ENCODE assay signal across 8 cellular contexts in the genomic region with DNA sequence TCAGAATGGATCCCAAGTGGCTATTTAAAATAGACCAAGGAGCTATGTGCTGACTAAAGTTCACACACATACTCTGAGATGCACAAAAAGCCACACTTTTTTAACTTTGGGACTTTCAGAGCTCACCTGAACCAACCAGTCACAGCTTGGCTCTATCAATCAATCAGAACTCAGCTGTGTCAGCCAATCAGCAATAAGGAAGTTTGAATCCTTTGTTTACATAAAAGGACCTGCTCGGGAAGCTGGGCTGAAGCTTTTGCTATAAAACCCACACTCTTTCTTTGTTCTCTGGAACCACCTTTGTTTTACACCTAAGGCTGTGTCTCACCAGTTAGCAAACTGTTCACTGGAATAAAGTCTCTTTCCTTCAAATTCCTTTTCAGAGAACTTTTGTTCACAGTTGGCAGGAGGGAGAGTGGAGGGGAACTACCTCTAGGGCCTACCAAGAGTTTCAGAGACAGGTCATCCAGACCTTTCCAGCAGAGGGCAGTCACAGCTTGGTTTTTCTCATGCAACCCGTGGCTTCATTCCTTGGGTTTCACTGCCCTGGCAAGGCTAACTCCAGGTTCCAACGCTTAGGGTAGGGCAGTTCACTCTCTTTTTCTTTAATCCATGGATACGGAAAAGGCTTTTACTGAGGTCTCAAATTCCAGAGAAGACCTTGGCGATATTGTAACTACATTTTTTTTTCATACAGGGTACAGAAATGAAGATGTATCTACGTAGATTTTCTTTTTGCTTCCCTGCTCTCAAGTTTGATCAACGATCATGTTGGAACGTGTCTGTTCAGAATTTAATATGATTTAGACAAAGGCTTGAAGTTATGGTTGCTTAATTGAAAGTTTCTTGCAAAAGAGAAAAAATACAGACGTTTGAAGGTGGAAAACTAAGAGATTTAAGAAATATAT.
DNase-seq lines count a peak whose midpoint lies in the region; ATAC-seq and TF ChIP-seq lines count a peak whose summit lies in the region.

No MANE protein-coding gene starts in this region.

- no peaks in the 10 kb centered on the region for H3K27me3 ChIP-seq in adrenal gland
- H3K27me3 ChIP-seq in heart left ventricle, result no peaks in the 10 kb centered on the region

- peak; percentile 18 for DNase-seq in GM12864 (ENCODE audit: low read depth)
- DNase-seq in NCI-H1105 (lab: John Stamatoyannopoulos, UW), result peak; percentile 54
- DNase-seq in T follicular helper cell (ENCODE audit: low read depth), result peak; percentile 50
- DNase-seq in adrenal gland, result peak; percentile 77 to 93 (median 84)
- DNase-seq in heart left ventricle, result peak; percentile 70 to 83 (median 79)
- DNase-seq in pulmonary artery endothelial cell (ENCODE audit: low read depth, low spot score), result peak; percentile 48

- intact Hi-C loops in adrenal gland (cut with DNase I) (loop anchor here (5.0 to 10.0 kb wide), 2 partner anchors 205 to 208 kb away; no protein-coding TSS in a partner anchor), heart left ventricle (cut with DNase I) (loop anchor here (1.0 to 10.0 kb wide), 7 partner anchors 80 to 678 kb away; a partner anchor contains a TSS)

- peak; percentile 97 for ATAC-seq in HG02571 (IDR thresholded peaks at IDR 0.05; ENCODE audit: unreplicated experiment)
- peak; percentile 90 to 99 (median 96) for ATAC-seq in heart left ventricle
- no peak for ATAC-seq in HG03135 (IDR thresholded peaks at IDR 0.05; ENCODE audit: unreplicated experiment)

- TF ChIP-seq CTCF in GM12864 (IDR thresholded peaks at IDR 0.05; ENCODE audit: low read depth, low read length, missing control alignments) (peak; percentile 80), adrenal gland (IDR thresholded peaks at IDR 0.05) (peak; percentile 51 to 84 (median 79)), heart left ventricle (IDR thresholded peaks at IDR 0.05) (peak; percentile 55 to 82 (median 72))

- H3K27ac ChIP-seq in adrenal gland (no peak overlapping the region), heart left ventricle (no peak overlapping the region)

- no peak for TF ChIP-seq POLR2A in adrenal gland (IDR thresholded peaks at IDR 0.05)
- TF ChIP-seq POLR2A in heart left ventricle (IDR thresholded peaks at IDR 0.05), result no peak

- 33 to 40% (median 38%) methylated on average over 9 of the region's 9 CpGs for WGBS in adrenal gland, 4 donors
- 42 to 46% (median 44%) methylated on average over 9 of the region's 9 CpGs for WGBS in heart left ventricle, 4 donors

- H3K4me1 ChIP-seq in adrenal gland (replicated peaks in 1 of 2), result no peaks in the 10 kb centered on the region
- peaks cover 0 to 3% (median 0%) of the 10 kb centered on the region in 12 donors for H3K4me1 ChIP-seq in heart left ventricle

- H3K9me3 ChIP-seq in adrenal gland (replicated peaks in 1 of 3) (no peaks in the 10 kb centered on the region), heart left ventricle (no peaks in the 10 kb centered on the region)

- H3K4me3 ChIP-seq in GM12864 (ENCODE audit: low read depth, low read length), result no peak overlapping the region
- no peak overlapping the region for H3K4me3 ChIP-seq in adrenal gland
- no peak overlapping the region for H3K4me3 ChIP-seq in heart left ventricle

- H3K36me3 ChIP-seq in adrenal gland (replicated peaks in 1 of 2) (no peaks in the 10 kb centered on the region), heart left ventricle (no peaks in the 10 kb centered on the region)

Comparison
In these comparisons a context has a peak if more than half of its experiments do, and no peak if none do; other contexts are left out.
1. DNase-seq: peak in every context shown above with its lines; median percentile 84 in adrenal gland; 79 in heart left ventricle; 54 in NCI-H1105; 50 in T follicular helper cell; 48 in pulmonary artery endothelial cell; 18 in GM12864.